8 cellular contexts compared by ENCODE assay signal in genomic region chr12:2890388-2891239, GRCh38. TPM values are rescaled to one million over a fixed set of nuclear protein-coding genes. Genes with fewer than 3 reads are reported as not detected.
DNase-seq lines count a peak whose midpoint lies in the region; ATAC-seq, FAIRE-seq and TF ChIP-seq lines count a peak whose summit lies in the region.

Gene TULP3, plus strand, starts transcription at chr12:2890891. Its CDS starts 57 bp downstream, at chr12:2890948.

- H3K4me3 Mint-ChIP-seq in T-helper 1 cell treated with Interleukin-12 subunit alpha and Interleukin-12 subunit beta and Interleukin-4 antibody, amounts not matched to agents 30 μg/mL and 1 μg/mL, for 36 hours, result peak within 1 kb of the TSS; percentile 94

- H3K36me3 Mint-ChIP-seq in T-helper 1 cell treated with Interleukin-12 subunit alpha and Interleukin-12 subunit beta and Interleukin-4 antibody, amounts not matched to agents 30 μg/mL and 1 μg/mL, for 36 hours (ENCODE audit: low read depth), result peaks cover 19% of the 10 kb centered on the region

- no peaks in the 10 kb centered on the region for H3K27me3 ChIP-seq in prostate gland (replicated peaks; ENCODE audit: insufficient read depth)

- H3K27ac Mint-ChIP-seq in T-helper 1 cell treated with Interleukin-12 subunit alpha and Interleukin-12 subunit beta and Interleukin-4 antibody, amounts not matched to agents 30 μg/mL and 1 μg/mL, for 36 hours, result peak within 1 kb of the TSS; percentile 94

- H3K9me3 ChIP-seq in prostate gland, result no peaks in the 10 kb centered on the region

- H3K9me3 Mint-ChIP-seq in T-helper 1 cell treated with Interleukin-12 subunit alpha and Interleukin-12 subunit beta and Interleukin-4 antibody, amounts not matched to agents 30 μg/mL and 1 μg/mL, for 36 hours, result no peaks in the 10 kb centered on the region

- FAIRE-seq in GM12892 (lab: Jason Lieb, UNC), result peak; percentile 96

- H3K27ac ChIP-seq in angular gyrus (ENCODE audit: low read depth, low read length) (peak within 1 kb of the TSS; percentile 87), prostate gland (peak within 1 kb of the TSS; percentile 91 to 95), urinary bladder (ENCODE audit: low read depth) (peak within 1 kb of the TSS; percentile 95)

- H3K4me1 Mint-ChIP-seq in T-helper 1 cell treated with Interleukin-12 subunit alpha and Interleukin-12 subunit beta and Interleukin-4 antibody, amounts not matched to agents 30 μg/mL and 1 μg/mL, for 36 hours (ENCODE audit: low read depth), result peaks cover 31% of the 10 kb centered on the region

- no peaks in the 10 kb centered on the region for H3K27me3 Mint-ChIP-seq in T-helper 1 cell treated with Interleukin-12 subunit alpha and Interleukin-12 subunit beta and Interleukin-4 antibody, amounts not matched to agents 30 μg/mL and 1 μg/mL, for 36 hours (ENCODE audit: low read depth)

- intact Hi-C loops in left ventricle myocardium superior (cut with micrococcal nuclease), result no loop called here
- intact Hi-C loops in prostate gland (cut with DNase I), result no loop called here

- H3K36me3 ChIP-seq in prostate gland (no peaks in the 10 kb centered on the region), urinary bladder (ENCODE audit: insufficient read depth) (no peaks in the 10 kb centered on the region)

- H3K4me1 ChIP-seq in prostate gland (replicated peaks), result no peaks in the 10 kb centered on the region
- H3K4me1 ChIP-seq in urinary bladder (ENCODE audit: insufficient read depth), result no peaks in the 10 kb centered on the region

- ATAC-seq in HG02852 (IDR thresholded peaks at IDR 0.05; ENCODE audit: unreplicated experiment), result peak; percentile 99
- peak; percentile 99 for ATAC-seq in left ventricle myocardium superior

- no peak for TF ChIP-seq CTCF in prostate gland (IDR thresholded peaks at IDR 0.05)

- WGBS in prostate gland, result under 1% methylated on average over 61 of the region's 83 CpGs
- under 1% methylated on average over 83 of the region's 83 CpGs for WGBS in urinary bladder

- DNase-seq in GM12892 (ENCODE audit: insufficient read length) (peak; percentile 94), NCI-H146 (lab: John Stamatoyannopoulos, UW) (peak; percentile 99), left ventricle myocardium superior (peak; percentile 99), prostate gland (ENCODE audit: low spot score) (peak; percentile 99)

- peak within 1 kb of the TSS; percentile 60 to 79 for H3K4me3 ChIP-seq in prostate gland
- H3K4me3 ChIP-seq in urinary bladder (ENCODE audit: low read depth, low read length), result peak within 1 kb of the TSS; percentile 76

- TF ChIP-seq POLR2A in GM12892 (IDR thresholded peaks at IDR 0.05; ENCODE audit: low read depth, low read length), result peak; percentile 62; the same call in 1 of the 2 replicates
- TF ChIP-seq POLR2A in prostate gland (IDR thresholded peaks at IDR 0.05), result peak; percentile 93

RNA-seq across cellular contexts. Expression of gene TULP3, which starts in this region (rescaled TPM):
- 6.6 TPM for polyA plus RNA-seq in GM12892 (2012; ENCODE audit: missing spikeins)
- 5.4 TPM for total RNA-seq in left ventricle myocardium superior
- 10 to 100 TPM; 15.2 to 22.2 TPM for total RNA-seq in prostate gland
- total RNA-seq in urinary bladder, result 24.3 TPM
- polyA plus RNA-seq in urinary bladder, result 22.8 TPM

Comparison
In these comparisons a context has a peak if more than half of its experiments do, and no peak if none do; other contexts are left out.
1. Peak in every context shown above with its lines: DNase-seq, ATAC-seq, H3K4me3 ChIP-seq and H3K27ac ChIP-seq.